11 cellular contexts compared by ENCODE assay signal in genomic region chr9:134375430-134376385, GRCh38. TPM values are rescaled to one million over a fixed set of nuclear protein-coding genes. Genes with fewer than 3 reads are reported as not detected.
DNase-seq lines count a peak whose midpoint lies in the region; ATAC-seq and TF ChIP-seq lines count a peak whose summit lies in the region.
"Had no signal": no experiment of that assay in that cellular context is flagged by ENCODE, and none has a peak within 500 bp of the region (broad histone marks: within the 10 kb centered on the region; RNA-seq: fewer than 3 reads in every experiment).

No MANE protein-coding gene starts in this region.

- WGBS in right cardiac atrium: 12% methylated on average over 38 of the region's 38 CpGs
- WGBS in psoas muscle, 3 donors: 5 to 9% (median 6%) methylated on average over 32 to 38 of the region's 38 CpGs

- no peaks in the 10 kb centered on the region for H3K9me3 Mint-ChIP-seq in activated CD4-positive, alpha-beta memory T cell treated with anti-CD3 and anti-CD28 coated beads for 36 hours

- POLR2A ChIA-PET in activated CD4-positive, alpha-beta memory T cell treated with anti-CD3 and anti-CD28 coated beads for 36 hours (lab: Charles Lee): no interaction called here

- H3K9me3 ChIP-seq in right cardiac atrium (ENCODE audit: control insufficient read depth, low read length) (no peaks in the 10 kb centered on the region), psoas muscle (no peaks in the 10 kb centered on the region)

- CTCF ChIA-PET in activated CD4-positive, alpha-beta memory T cell treated with anti-CD3 and anti-CD28 coated beads for 36 hours (lab: Charles Lee): interaction anchor here (0.7 to 4.1 kb wide), 2 partner anchors 68 kb away, joined by 3 to 14 read pairs; no protein-coding TSS in a partner anchor

- intact Hi-C loops in right cardiac atrium (cut with DNase I) (loop anchor here in 1 of 4 donors (5.0 kb wide), 1 partner anchor 57 kb away; no protein-coding TSS in a partner anchor), psoas muscle (cut with DNase I) (loop anchor here (2.0 to 5.0 kb wide), 3 partner anchors 37 to 59 kb away; no protein-coding TSS in a partner anchor)
- intact Hi-C loops in activated CD4-positive, alpha-beta memory T cell treated with anti-CD3 and anti-CD28 coated beads for 36 hours (cut with micrococcal nuclease): no loop called here

- no peak overlapping the region for H3K4me3 Mint-ChIP-seq in activated CD4-positive, alpha-beta memory T cell treated with anti-CD3 and anti-CD28 coated beads for 36 hours

- H3K27me3 ChIP-seq in right cardiac atrium (ENCODE audit: control insufficient read depth, insufficient read depth) (no peaks in the 10 kb centered on the region), psoas muscle (ENCODE audit: insufficient read depth in 3 of 3, low read length in 2 of 3) (no peaks in the 10 kb centered on the region)

- ATAC-seq in right cardiac atrium: peak; percentile 27 to 43
- peak; percentile 49 to 59 (median 54) for ATAC-seq in psoas muscle
- ATAC-seq in GM19463 (IDR thresholded peaks at IDR 0.05; ENCODE audit: unreplicated experiment): no peak
- ATAC-seq in HG02884 (IDR thresholded peaks at IDR 0.05; ENCODE audit: unreplicated experiment): no peak
- no peak for ATAC-seq in HG03175 (IDR thresholded peaks at IDR 0.05; ENCODE audit: unreplicated experiment)

- no peak overlapping the region for H3K4me3 ChIP-seq in right cardiac atrium (ENCODE audit: low read length)
- peak overlapping the region; percentile 55 for H3K4me3 ChIP-seq in psoas muscle

- no peaks in the 10 kb centered on the region for H3K36me3 Mint-ChIP-seq in activated CD4-positive, alpha-beta memory T cell treated with anti-CD3 and anti-CD28 coated beads for 36 hours

- H3K27me3 Mint-ChIP-seq in activated CD4-positive, alpha-beta memory T cell treated with anti-CD3 and anti-CD28 coated beads for 36 hours: no peaks in the 10 kb centered on the region

- no peaks in the 10 kb centered on the region for H3K36me3 ChIP-seq in psoas muscle (ENCODE audit: insufficient read depth in 1 of 2, low read depth in 1 of 2)

- peak; percentile 8 for TF ChIP-seq CTCF in psoas muscle (IDR thresholded peaks at IDR 0.05)

- DNase-seq in GF-D8 (lab: John Stamatoyannopoulos, UW) (peak; percentile 41), astrocyte of the hippocampus (ENCODE audit: low read depth, low spot score) (peak; percentile 78), right cardiac atrium (peak; percentile 75 to 91 (median 87)), psoas muscle (peak; percentile 88 to 94)
- DNase-seq in activated CD4-positive, alpha-beta memory T cell treated with anti-CD3 and anti-CD28 coated beads for 36 hours: no peak
- DNase-seq: activated CD4-positive, alpha-beta T cell treated with anti-CD3 and anti-CD28 coated beads for 4 hours; DND-41; NCI-H1092 treated with DMSO at 0.1 percent for 48 hours had no signal

- H3K27ac Mint-ChIP-seq in activated CD4-positive, alpha-beta memory T cell treated with anti-CD3 and anti-CD28 coated beads for 36 hours: no peak overlapping the region

- H3K27ac ChIP-seq in right cardiac atrium (ENCODE audit: low read length) (peak overlapping the region; percentile 91), psoas muscle (peak overlapping the region; percentile 92)

- H3K4me1 ChIP-seq in right cardiac atrium (ENCODE audit: control insufficient read depth, insufficient read depth, low read length): peaks cover 50% of the 10 kb centered on the region
- peaks cover 99% of the 10 kb centered on the region for H3K4me1 ChIP-seq in psoas muscle

- peaks cover 2% of the 10 kb centered on the region for H3K4me1 Mint-ChIP-seq in activated CD4-positive, alpha-beta memory T cell treated with anti-CD3 and anti-CD28 coated beads for 36 hours (ENCODE audit: low read depth)

RNA-seq across cellular contexts. Expression of gene RXRA, which starts 49.5 kb away (rescaled TPM):
- total RNA-seq in right cardiac atrium: 10 to 100 TPM; 48.1 to 72.3 (median 61.7) TPM
- 66.0 TPM for polyA plus RNA-seq in right cardiac atrium
- 100 to 1,000 TPM in 3 of 4 donors, 10 to 100 TPM in 1; 84.3 to 192 (median 147) TPM for total RNA-seq in psoas muscle
- 100 to 1,000 TPM in 1 of 3 donors, 10 to 100 TPM in 2; 37.7 to 156 (median 76.4) TPM for polyA plus RNA-seq in psoas muscle
- 10 to 100 TPM; 22.1 to 22.5 TPM for total RNA-seq in activated CD4-positive, alpha-beta memory T cell treated with anti-CD3 and anti-CD28 coated beads for 36 hours

Comparison
In these comparisons a context has a peak if more than half of its experiments do, and no peak if none do; other contexts are left out.
1. ATAC-seq: peak in right cardiac atrium (2 of 2) and psoas muscle (4 of 4); none in GM19463 (single experiment), HG02884 (single experiment) and HG03175 (single experiment).